ENCODE assay signal across 21 cellular contexts in the genomic region with DNA sequence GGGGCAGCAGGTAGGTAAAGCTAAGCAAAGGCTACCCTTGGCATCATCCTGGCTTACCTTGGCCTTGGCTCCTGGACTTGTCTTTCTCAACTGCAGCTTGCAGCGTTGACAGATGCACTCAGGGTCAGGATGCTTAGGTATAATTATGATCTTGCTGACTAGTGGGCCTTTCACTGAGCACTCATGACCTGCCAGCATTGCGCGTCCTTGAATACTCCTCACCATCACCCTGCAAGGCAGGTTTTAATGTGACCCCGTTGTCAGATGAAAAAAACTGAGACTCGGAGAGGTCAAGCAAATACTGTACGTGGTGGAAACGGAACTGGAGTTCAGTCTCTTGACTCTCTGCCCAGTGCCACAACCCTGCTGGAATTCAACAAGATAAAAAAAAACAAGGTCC.
"Had no signal": no experiment of that assay in that cellular context is flagged by ENCODE, and none has a peak within 500 bp of the region (broad histone marks: within the 10 kb centered on the region; RNA-seq: fewer than 3 reads in every experiment).

No MANE protein-coding gene starts in this region.

- H3K9me3 ChIP-seq: SK-N-SH had no signal

- H3K4me2 ChIP-seq: KMS-11, SK-N-SH had no signal

- H3K27ac ChIP-seq: KMS-11, RWPE1 had no signal

- ATAC-seq: K562, Panc1, PC-3, T-cell had no signal

- H3K9ac ChIP-seq: KMS-11, SK-N-SH had no signal

- H3K4me3 ChIP-seq: K562 had no signal

- DNase-seq: Kasumi-1; MM.1S; NCI-H1092 treated with DMSO at 0.1 percent for 48 hours; NCI-H1436; NCI-H187; NCI-H2029; NCI-H2081 treated with DMSO at 0.1 percent for 48 hours; NCI-H2227 treated with DMSO at 0.1 percent for 48 hours; NCI-H524; NCI-H526 treated with DMSO at 0.1 percent for 48 hours; NCI-H748 treated with DMSO at 0.1 percent for 48 hours; NK-92 treated with Interleukin-12 subunit alpha and Interleukin-12 subunit beta, amount 100 ng/mL, for 24 hours; PC-3; SIG-M5; SK-N-SH; SW 1271; T-cell had no signal

- FAIRE-seq: K562 had no signal
